9 cellular contexts compared by ENCODE assay signal in the genomic region with DNA sequence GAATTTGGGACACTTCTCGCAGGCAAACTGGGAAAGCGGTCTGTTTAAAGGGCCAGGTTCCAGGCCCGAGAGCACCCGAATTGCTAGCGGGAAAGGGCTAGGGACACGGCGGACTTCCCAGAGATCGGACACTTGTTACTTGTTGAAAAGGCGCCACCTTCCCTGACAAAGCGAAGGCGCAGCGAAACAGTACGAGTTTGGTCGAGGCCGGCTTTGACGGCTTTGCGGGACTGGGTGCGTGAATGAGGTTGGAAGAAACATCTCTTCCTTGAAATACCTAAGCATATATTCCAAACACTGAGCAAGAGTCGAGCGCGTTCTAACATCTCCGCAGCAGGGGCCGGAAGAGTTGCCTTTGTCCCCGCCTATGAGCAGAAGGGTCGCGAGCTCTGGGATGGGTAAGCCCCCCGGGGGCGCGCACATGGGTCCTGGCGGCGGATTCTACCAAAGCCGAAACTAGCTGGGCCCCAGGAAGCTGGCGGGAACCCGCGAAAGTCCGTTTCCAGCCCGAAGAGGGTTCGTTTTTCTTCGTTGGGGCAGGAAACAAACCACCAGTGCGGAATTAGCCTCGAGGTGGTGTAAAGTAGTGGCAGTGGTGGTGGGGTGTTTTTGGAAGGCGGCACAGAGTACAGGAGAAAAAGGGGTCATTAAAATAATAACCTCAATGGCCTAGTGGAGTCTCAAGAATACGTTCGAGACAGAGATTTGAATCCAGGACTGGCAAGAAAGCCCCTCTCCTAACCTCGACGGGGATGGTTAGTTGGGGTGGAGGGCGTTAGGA. TPM values are rescaled to one million over a fixed set of nuclear protein-coding genes. Genes with fewer than 3 reads are reported as not detected.
DNase-seq lines count a peak whose midpoint lies in the region; ATAC-seq, FAIRE-seq and TF ChIP-seq lines count a peak whose summit lies in the region.
"Had no signal": no experiment of that assay in that cellular context is flagged by ENCODE, and none has a peak within 500 bp of the region (broad histone marks: within the 10 kb centered on the region; RNA-seq: fewer than 3 reads in every experiment).

No MANE protein-coding gene starts in this region.

- intact Hi-C loops in CD4-positive, alpha-beta memory T cell (cut with micrococcal nuclease), result no loop called here
- intact Hi-C loops in breast epithelium (cut with DNase I; ENCODE audit: low total_unique reads) (loop anchor here (5.0 kb wide), 1 partner anchor 354 kb away; no protein-coding TSS in a partner anchor), tibial artery (cut with DNase I; ENCODE audit: low total_unique reads) (loop anchor here (5.0 kb wide), 1 partner anchor 354 kb away; no protein-coding TSS in a partner anchor)

- FAIRE-seq in RCC 7860 (lab: Jason Lieb, UNC), result no peak
- FAIRE-seq: islet of Langerhans had no signal

- no peak overlapping the region for H3K27ac Mint-ChIP-seq in CD4-positive, alpha-beta memory T cell

- H3K36me3 Mint-ChIP-seq in CD4-positive, alpha-beta memory T cell, result no peaks in the 10 kb centered on the region

- TF ChIP-seq POLR2A in breast epithelium (IDR thresholded peaks at IDR 0.05), result no peak

- no peak overlapping the region for H3K27ac ChIP-seq in CD4-positive, alpha-beta memory T cell (ENCODE audit: low read depth, low read length)
- H3K27ac ChIP-seq in breast epithelium (no peak overlapping the region), tibial artery (no peak overlapping the region)

- peaks cover 62 to 64% of the 10 kb centered on the region in 2 donors for H3K27me3 Mint-ChIP-seq in CD4-positive, alpha-beta memory T cell

- no peak for DNase-seq in CD4-positive, alpha-beta memory T cell
- DNase-seq in HS-27A (ENCODE audit: low read depth), result peak; percentile 49
- no peak for DNase-seq in breast epithelium (ENCODE audit: low spot score in 2 of 2)
- peak; percentile 80 for DNase-seq in left kidney (ENCODE audit: low read depth, low spot score)
- DNase-seq in tibial artery, result no peak
- DNase-seq in UCSD-AML1 (lab: John Stamatoyannopoulos, UW; ENCODE audit: unreplicated experiment), result no peak
- no peak for DNase-seq in RCC 7860 (ENCODE audit: low spot score)

- TF ChIP-seq CTCF in breast epithelium (IDR thresholded peaks at IDR 0.05) (no peak), tibial artery (IDR thresholded peaks at IDR 0.05) (peak in 1 of 2 experiments; percentile 7)

- H3K27me3 ChIP-seq in CD4-positive, alpha-beta memory T cell (ENCODE audit: insufficient read depth, low read length), result peaks cover 44% of the 10 kb centered on the region
- H3K27me3 ChIP-seq in breast epithelium (peaks cover 5 to 94% of the 10 kb centered on the region in 2 donors), tibial artery (peaks cover 0 to 95% of the 10 kb centered on the region in 2 donors)

- H3K9me3 ChIP-seq in CD4-positive, alpha-beta memory T cell (ENCODE audit: control insufficient read depth in 1 of 2, low read length in 2 of 2), result no peaks in the 10 kb centered on the region
- H3K9me3 ChIP-seq in breast epithelium (no peaks in the 10 kb centered on the region), tibial artery (no peaks in the 10 kb centered on the region)

- CTCF ChIA-PET in CD4-positive, alpha-beta memory T cell (lab: Charles Lee; ENCODE audit: partially characterized antibody), result no interaction called here

- peaks cover 11 to 35% (median 24%) of the 10 kb centered on the region in 4 donors for H3K4me1 Mint-ChIP-seq in CD4-positive, alpha-beta memory T cell

- H3K4me3 ChIP-seq in CD4-positive, alpha-beta memory T cell (ENCODE audit: low read length in 2 of 2), result no peak overlapping the region
- H3K4me3 ChIP-seq in breast epithelium (peak overlapping the region; percentile 11 to 74 (median 51)), tibial artery (peak overlapping the region; percentile 40 to 51)

- ATAC-seq in GM21737 (IDR thresholded peaks at IDR 0.05; ENCODE audit: unreplicated experiment), result no peak

- POLR2A ChIA-PET in CD4-positive, alpha-beta memory T cell (lab: Charles Lee; ENCODE audit: partially characterized antibody), result no interaction called here

- H3K36me3 ChIP-seq in CD4-positive, alpha-beta memory T cell (ENCODE audit: insufficient read depth, low read length), result no peaks in the 10 kb centered on the region
- no peaks in the 10 kb centered on the region for H3K36me3 ChIP-seq in breast epithelium
- H3K36me3 ChIP-seq in tibial artery, result no peaks in the 10 kb centered on the region

- peaks cover 0 to 3% (median 0%) of the 10 kb centered on the region in 8 donors for H3K9me3 Mint-ChIP-seq in CD4-positive, alpha-beta memory T cell

- H3K4me1 ChIP-seq in CD4-positive, alpha-beta memory T cell (ENCODE audit: insufficient read depth, low read length), result peaks cover 20% of the 10 kb centered on the region
- H3K4me1 ChIP-seq in breast epithelium (no peaks in the 10 kb centered on the region), tibial artery (peaks cover 0 to 60% (median 49%) of the 10 kb centered on the region in 4 donors)

- H3K4me3 Mint-ChIP-seq in CD4-positive, alpha-beta memory T cell, result peak overlapping the region in 7 of 8 donors; percentile 57 to 79 (median 69)

RNA-seq across cellular contexts. Expression of a gene that starts 1.5 kb away (rescaled TPM):
- not detected for total RNA-seq in CD4-positive, alpha-beta memory T cell
- not detected for polyA plus RNA-seq in CD4-positive, alpha-beta memory T cell
- total RNA-seq in breast epithelium, result under 1 TPM in 2 of 3 donors, not detected in 1; 0.15 to 0.33 TPM

Comparison
In these comparisons a context has a peak if more than half of its experiments do, and no peak if none do; other contexts are left out.
1. DNase-seq: peak in HS-27A (single experiment) and left kidney (single experiment); none in CD4-positive, alpha-beta memory T cell (0 of 5), breast epithelium (0 of 2), tibial artery (0 of 2), UCSD-AML1 (single experiment) and RCC 7860 (single experiment).
2. H3K4me3 ChIP-seq: peak in breast epithelium (3 of 3) and tibial artery (2 of 2); none in CD4-positive, alpha-beta memory T cell (0 of 2).